ENCODE assay signal across 29 cellular contexts in genomic region chrX:115297189-115297588, GRCh38. TPM values are rescaled to one million over a fixed set of nuclear protein-coding genes. Genes with fewer than 3 reads are reported as not detected.
"Had no signal": no experiment of that assay in that cellular context is flagged by ENCODE, and none has a peak within 500 bp of the region (broad histone marks: within the 10 kb centered on the region; RNA-seq: fewer than 3 reads in every experiment).

No MANE protein-coding gene starts in this region.

- H3K9ac ChIP-seq: SK-N-SH had no signal

- H3K36me3 ChIP-seq: adrenal gland, breast epithelium, Peyer's patch, SJCRH30 had no signal

- H3K4me1 ChIP-seq: adrenal gland, breast epithelium, Peyer's patch, SJCRH30 had no signal

- H3K4me3 Mint-ChIP-seq: activated CD8-positive, alpha-beta T cell treated with anti-CD3 and anti-CD28 coated beads for 36 hours; activated naive CD8-positive, alpha-beta T cell treated with anti-CD3 and anti-CD28 coated beads, Interleukin-2, amount 10 ng/mL, durations not matched to agents 7 days and 5 days had no signal

- DNase-seq: activated CD4-positive, alpha-beta T cell treated with anti-CD3 and anti-CD28 coated beads for 4 hours; activated CD8-positive, alpha-beta memory T cell treated with anti-CD3 and anti-CD28 coated beads, Interleukin-2, amount 50 U/mL, for 48 hours; activated CD8-positive, alpha-beta T cell treated with anti-CD3 and anti-CD28 coated beads for 36 hours; activated naive CD4-positive, alpha-beta T cell treated with anti-CD3 and anti-CD28 coated beads, Interleukin-2, amount 50 U/mL, for 16 hours; activated naive CD8-positive, alpha-beta T cell treated with anti-CD3 and anti-CD28 coated beads, Interleukin-2, amount 10 ng/mL, durations not matched to agents 7 days and 5 days; activated T-cell treated with anti-CD3 and anti-CD28 coated beads, Interleukin-2, amount 50 U/mL, for 1 hour; adrenal gland; anterior cingulate cortex; central memory CD4-positive, alpha-beta T cell; KG1; NCI-H1092; NCI-H1417; NCI-H1694 treated with DMSO at 0.1 percent for 48 hours; NCI-H2029 treated with DMSO at 0.1 percent for 48 hours; NCI-H345; NCI-H510A; NCI-H526 treated with DMSO at 0.1 percent for 48 hours; Peyer's patch; Right ventricle myocardium superior; SJCRH30; SK-N-SH; T-helper 1 cell had no signal

- H3K27ac ChIP-seq: adrenal gland, breast epithelium, Peyer's patch, RWPE1, SJCRH30 had no signal

- H3K4me3 ChIP-seq: adrenal gland, breast epithelium, Peyer's patch, SJCRH30 had no signal

- H3K27me3 ChIP-seq: Peyer's patch, SJCRH30 had no signal

- H3K4me1 Mint-ChIP-seq: activated naive CD8-positive, alpha-beta T cell treated with anti-CD3 and anti-CD28 coated beads, Interleukin-2, amount 10 ng/mL, durations not matched to agents 7 days and 5 days had no signal

- H3K36me3 Mint-ChIP-seq: activated naive CD8-positive, alpha-beta T cell treated with anti-CD3 and anti-CD28 coated beads, Interleukin-2, amount 10 ng/mL, durations not matched to agents 7 days and 5 days had no signal

- H3K4me2 ChIP-seq: SK-N-SH had no signal

- H3K9me3 Mint-ChIP-seq: activated CD8-positive, alpha-beta T cell treated with anti-CD3 and anti-CD28 coated beads for 36 hours; activated naive CD8-positive, alpha-beta T cell treated with anti-CD3 and anti-CD28 coated beads, Interleukin-2, amount 10 ng/mL, durations not matched to agents 7 days and 5 days had no signal

- H3K27ac Mint-ChIP-seq: activated CD8-positive, alpha-beta T cell treated with anti-CD3 and anti-CD28 coated beads for 36 hours; activated naive CD8-positive, alpha-beta T cell treated with anti-CD3 and anti-CD28 coated beads, Interleukin-2, amount 10 ng/mL, durations not matched to agents 7 days and 5 days had no signal

- H3K27me3 Mint-ChIP-seq: activated CD8-positive, alpha-beta T cell treated with anti-CD3 and anti-CD28 coated beads for 36 hours had no signal

- H3K9me3 ChIP-seq: adrenal gland, breast epithelium, Peyer's patch, SJCRH30, SK-N-SH had no signal

- ATAC-seq: activated CD4-positive, CD25-positive, alpha-beta regulatory T cell treated with anti-CD3 and anti-CD28 coated beads, Interleukin-2, amount 50 U/mL, for 24 hours; activated CD8-positive, alpha-beta T cell treated with anti-CD3 and anti-CD28 coated beads for 36 hours had no signal

RNA-seq across cellular contexts. Expression of gene LUZP4, which starts 7.7 kb away (rescaled TPM):
- total RNA-seq: activated CD8-positive, alpha-beta T cell treated with anti-CD3 and anti-CD28 coated beads for 36 hours; activated naive CD8-positive, alpha-beta T cell treated with anti-CD3 and anti-CD28 coated beads, Interleukin-2, amount 10 ng/mL, durations not matched to agents 7 days and 5 days; adrenal gland; breast epithelium; LHCN-M2; MCF 10A; OCI-LY7; Peyer's patch; Right ventricle myocardium superior; SJCRH30; T-helper 2 cell treated with Interferon-gamma antibody and Interleukin-4, amounts not matched to agents 100 ng/mL and 5 ng/mL, for 36 hours had no signal
- polyA plus RNA-seq: adrenal gland, SK-N-SH had no signal
